In the genomic region with DNA sequence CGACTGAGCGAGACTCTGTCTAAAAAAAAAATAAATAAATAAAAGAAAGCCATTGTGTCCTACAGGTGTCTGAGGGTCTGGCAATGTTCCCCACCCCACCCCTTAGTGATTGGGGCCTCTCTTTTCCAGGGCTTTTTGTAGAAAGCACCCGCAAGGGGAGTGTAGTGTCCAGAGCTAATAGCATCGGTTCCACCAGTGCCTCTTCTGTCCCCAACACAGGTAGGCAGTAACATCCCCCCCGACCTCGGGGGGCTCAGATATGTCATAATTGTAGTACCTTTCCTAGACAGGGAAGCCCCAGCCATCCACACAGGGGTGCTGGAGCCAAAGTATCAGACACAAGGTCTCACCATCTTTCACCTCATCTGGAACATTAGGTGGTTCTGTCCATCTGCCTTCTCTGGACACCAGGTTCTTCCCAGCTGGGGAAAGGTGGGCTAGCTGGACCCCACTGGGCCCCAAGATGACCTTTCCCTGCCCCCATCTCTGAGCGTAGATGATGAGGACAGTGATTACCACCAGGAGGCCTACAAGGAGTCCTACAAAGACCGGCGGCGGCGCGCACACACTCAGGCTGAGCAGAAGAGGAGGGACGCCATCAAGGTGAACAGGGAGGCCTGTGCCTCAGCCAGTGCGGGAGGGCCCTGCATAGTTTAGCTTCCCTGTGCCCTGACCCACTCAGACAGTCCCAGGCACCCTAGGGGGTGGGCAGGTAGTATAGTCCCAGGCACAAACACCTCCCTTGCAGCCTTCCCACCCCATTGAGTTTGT, we compare ENCODE assay signal across 11 cellular contexts.
DNase-seq lines count a peak whose midpoint lies in the region; ATAC-seq, FAIRE-seq and TF ChIP-seq lines count a peak whose summit lies in the region.
"Had no signal": no experiment of that assay in that cellular context is flagged by ENCODE, and none has a peak within 500 bp of the region (broad histone marks: within the 10 kb centered on the region; RNA-seq: fewer than 3 reads in every experiment).

No MANE protein-coding gene starts in this region.

- DNase-seq in HTR-8/SVneo (ENCODE audit: insufficient read length, low spot score) (no peak), NCI-H345 treated with DMSO at 0.1 percent for 48 hours (lab: John Stamatoyannopoulos, UW; ENCODE audit: unreplicated experiment) (no peak), AML-193 (lab: John Stamatoyannopoulos, UW) (no peak), NCI-H345 (lab: John Stamatoyannopoulos, UW) (no peak)
- DNase-seq in central memory CD8-positive, alpha-beta T cell (ENCODE audit: low spot score in 2 of 2): no peak
- no peak for DNase-seq in stimulated activated CD8-positive, alpha-beta memory T cell treated with anti-CD3 and anti-CD28 coated beads, Interleukin-4, amount 100 ng/mL, for 48 hours
- DNase-seq: activated CD8-positive, alpha-beta memory T cell treated with anti-CD3 and anti-CD28 coated beads, Interleukin-2, amount 50 U/mL, for 48 hours; NCI-H2081 treated with DMSO at 0.1 percent for 48 hours; retina had no signal

- peaks cover 36% of the 10 kb centered on the region for H3K4me1 Mint-ChIP-seq in central memory CD8-positive, alpha-beta T cell
- H3K4me1 Mint-ChIP-seq in nephron: peaks cover 9% of the 10 kb centered on the region

- no peak overlapping the region for H3K27ac Mint-ChIP-seq in central memory CD8-positive, alpha-beta T cell (ENCODE audit: low read depth)
- H3K27ac Mint-ChIP-seq in nephron: no peak overlapping the region

- H3K36me3 ChIP-seq in BLaER1 treated with 17β-estradiol and CSF1 and Interleukin-3, amounts not matched to agents 10 nM and 100 nM: peaks cover 83 to 85% (median 84%) of the 10 kb centered on the region in 11 experiments

- H3K9ac ChIP-seq in BLaER1 treated with 17β-estradiol and CSF1 and Interleukin-3, amounts not matched to agents 10 nM and 100 nM: peak overlapping the region in 9 of 11 experiments; percentile 19 to 96 (median 89); a peak in 17 of 22 replicates

- H3K9me3 ChIP-seq in BLaER1 treated with 17β-estradiol and CSF1 and Interleukin-3, amounts not matched to agents 10 nM and 100 nM (replicated peaks in 1 of 11): no peaks in the 10 kb centered on the region

- H3K4me3 Mint-ChIP-seq in central memory CD8-positive, alpha-beta T cell: peak overlapping the region; percentile 50
- peak overlapping the region; percentile 67 to 93 (median 71) for H3K4me3 Mint-ChIP-seq in nephron

- ATAC-seq in central memory CD8-positive, alpha-beta T cell (replicated peaks; ENCODE audit: extremely low read depth, poor library complexity, severe bottlenecking): no peak

- H3K36me3 Mint-ChIP-seq in central memory CD8-positive, alpha-beta T cell (ENCODE audit: insufficient read depth): peaks cover 36% of the 10 kb centered on the region
- H3K36me3 Mint-ChIP-seq in nephron (ENCODE audit: low read depth): peaks cover 49% of the 10 kb centered on the region

- peak overlapping the region in 8 of 10 experiments; percentile 16 to 97 (median 86); a peak in 14 of 20 replicates for H3K4me3 ChIP-seq in BLaER1 treated with 17β-estradiol and CSF1 and Interleukin-3, amounts not matched to agents 10 nM and 100 nM

- peak overlapping the region; percentile 86 to 98 (median 96) for H3K4me2 ChIP-seq in BLaER1 treated with 17β-estradiol and CSF1 and Interleukin-3, amounts not matched to agents 10 nM and 100 nM

- FAIRE-seq in HTR-8/SVneo (lab: Jason Lieb, UNC): peak; percentile 60

- H3K27me3 ChIP-seq in BLaER1 treated with 17β-estradiol and CSF1 and Interleukin-3, amounts not matched to agents 10 nM and 100 nM: no peaks in the 10 kb centered on the region

- peak overlapping the region in 6 of 11 experiments; percentile 5 to 90 (median 86); a peak in 12 of 22 replicates for H3K27ac ChIP-seq in BLaER1 treated with 17β-estradiol and CSF1 and Interleukin-3, amounts not matched to agents 10 nM and 100 nM

- H3K27me3 Mint-ChIP-seq in central memory CD8-positive, alpha-beta T cell: no peaks in the 10 kb centered on the region
- H3K27me3 Mint-ChIP-seq in nephron (ENCODE audit: low read depth): no peaks in the 10 kb centered on the region

- H4K20me1 ChIP-seq in BLaER1 treated with 17β-estradiol and CSF1 and Interleukin-3, amounts not matched to agents 10 nM and 100 nM: peaks cover 0 to 53% (median 41%) of the 10 kb centered on the region in 11 experiments; a peak in 18 of 22 replicates

- TF ChIP-seq CTCF in nephron (IDR thresholded peaks at IDR 0.05; ENCODE audit: unreplicated experiment in 3 of 3): no peak

- no peaks in the 10 kb centered on the region for H3K9me3 Mint-ChIP-seq in central memory CD8-positive, alpha-beta T cell
- H3K9me3 Mint-ChIP-seq in nephron: no peaks in the 10 kb centered on the region

- peaks cover 24 to 89% (median 49%) of the 10 kb centered on the region in 10 experiments for H3K4me1 ChIP-seq in BLaER1 treated with 17β-estradiol and CSF1 and Interleukin-3, amounts not matched to agents 10 nM and 100 nM
